In genomic region chr6:2732503-2733089, GRCh38 we compare ENCODE assay signal across 16 cellular contexts. TPM values are rescaled to one million over a fixed set of nuclear protein-coding genes. Genes with fewer than 3 reads are reported as not detected.
DNase-seq lines count a peak whose midpoint lies in the region; ATAC-seq, FAIRE-seq and TF ChIP-seq lines count a peak whose summit lies in the region.
"Had no signal": no experiment of that assay in that cellular context is flagged by ENCODE, and none has a peak within 500 bp of the region (broad histone marks: within the 10 kb centered on the region; RNA-seq: fewer than 3 reads in every experiment).

No MANE protein-coding gene starts in this region.

- H3K4me2 ChIP-seq in BLaER1, result peak overlapping the region; percentile 44; the same call in 1 of the 2 replicates
- H3K4me2 ChIP-seq in OCI-LY3 (ENCODE audit: low read length), result peak overlapping the region; percentile 53
- H3K4me2 ChIP-seq: hepatocyte had no signal

- H3K36me3 ChIP-seq in BLaER1, result no peaks in the 10 kb centered on the region
- H3K36me3 ChIP-seq in OCI-LY3 (replicated peaks; ENCODE audit: low read depth, low read length), result no peaks in the 10 kb centered on the region
- no peaks in the 10 kb centered on the region for H3K36me3 ChIP-seq in heart left ventricle
- H3K36me3 ChIP-seq in psoas muscle (ENCODE audit: insufficient read depth in 1 of 2, low read depth in 1 of 2), result peaks cover 0 to 5% of the 10 kb centered on the region in 2 donors
- H3K36me3 ChIP-seq in kidney (ENCODE audit: control insufficient read depth in 1 of 2, insufficient read depth in 2 of 2, low read length in 2 of 2), result no peaks in the 10 kb centered on the region
- H3K36me3 ChIP-seq: prostate gland had no signal

- H3K79me2 ChIP-seq in OCI-LY3 (ENCODE audit: low read length), result no peaks in the 10 kb centered on the region
- H3K79me2 ChIP-seq: hepatocyte had no signal

- H3K27me3 ChIP-seq in BLaER1 (no peaks in the 10 kb centered on the region), OCI-LY3 (ENCODE audit: low read depth, low read length) (no peaks in the 10 kb centered on the region), heart left ventricle (no peaks in the 10 kb centered on the region), psoas muscle (ENCODE audit: insufficient read depth in 3 of 3, low read length in 2 of 3) (no peaks in the 10 kb centered on the region)
- H3K27me3 ChIP-seq: hepatocyte had no signal

- H3K27ac ChIP-seq in BLaER1, result no peak overlapping the region
- H3K27ac ChIP-seq in OCI-LY3 (ENCODE audit: low read length), result peak overlapping the region; percentile 39
- peak overlapping the region in 11 of 12 donors; percentile 39 to 89 (median 80) for H3K27ac ChIP-seq in heart left ventricle
- peak overlapping the region; percentile 81 for H3K27ac ChIP-seq in psoas muscle
- no peak overlapping the region for H3K27ac ChIP-seq in kidney (ENCODE audit: low read depth in 2 of 2, low read length in 2 of 2)
- H3K27ac ChIP-seq: hepatocyte, prostate gland had no signal

- H3K9ac ChIP-seq in BLaER1 (no peak overlapping the region), OCI-LY3 (ENCODE audit: low read length) (no peak overlapping the region), kidney (ENCODE audit: low read length in 2 of 2) (no peak overlapping the region)

- H2AFZ ChIP-seq in OCI-LY3 (ENCODE audit: low read depth, low read length), result 0 out of 2 replicates have a peak overlapping the region, but pooled peaks have one; percentile 92
- H2AFZ ChIP-seq: hepatocyte had no signal

- WGBS in heart left ventricle, 4 donors, result 9 to 28% (median 26%) methylated on average over 4 to 5 of the region's 5 CpGs
- WGBS in psoas muscle, 3 donors, result 16 to 27% (median 20%) methylated on average over 5 of the region's 5 CpGs

- H3K9me3 ChIP-seq in BLaER1, result peaks cover 14% of the 10 kb centered on the region; the same call in 1 of the 2 replicates
- no peaks in the 10 kb centered on the region for H3K9me3 ChIP-seq in OCI-LY3 (ENCODE audit: insufficient read depth, low read length)
- no peaks in the 10 kb centered on the region for H3K9me3 ChIP-seq in heart left ventricle
- no peaks in the 10 kb centered on the region for H3K9me3 ChIP-seq in psoas muscle
- no peaks in the 10 kb centered on the region for H3K9me3 ChIP-seq in kidney (ENCODE audit: control insufficient read depth in 1 of 2, low read length in 2 of 2)
- H3K9me3 ChIP-seq: prostate gland had no signal

- H3K4me1 ChIP-seq in BLaER1, result peaks cover 70% of the 10 kb centered on the region
- H3K4me1 ChIP-seq in OCI-LY3 (ENCODE audit: low read length), result peaks cover 18% of the 10 kb centered on the region
- H3K4me1 ChIP-seq in heart left ventricle, result peaks cover 0 to 49% (median 26%) of the 10 kb centered on the region in 12 donors
- H3K4me1 ChIP-seq in psoas muscle, result peaks cover 31% of the 10 kb centered on the region
- H3K4me1 ChIP-seq in kidney (ENCODE audit: control insufficient read depth in 1 of 2, insufficient read depth in 1 of 2, low read depth in 1 of 2, low read length in 2 of 2), result peaks cover 8 to 12% of the 10 kb centered on the region in 2 donors
- H3K4me1 ChIP-seq: prostate gland had no signal

- no peak for FAIRE-seq in kidney (lab: Jason Lieb, UNC)
- no peak for FAIRE-seq in HTR-8/SVneo (lab: Jason Lieb, UNC)
- FAIRE-seq in RCC 7860 (lab: Jason Lieb, UNC), result no peak

- H3K4me3 ChIP-seq in BLaER1 (no peak overlapping the region), OCI-LY3 (ENCODE audit: low read length) (no peak overlapping the region), heart left ventricle (no peak overlapping the region), psoas muscle (no peak overlapping the region), kidney (ENCODE audit: low read length in 2 of 2) (no peak overlapping the region)
- H3K4me3 ChIP-seq: hepatocyte, prostate gland had no signal

- ATAC-seq in heart left ventricle, result peak; percentile 72 to 85 (median 78)
- peak; percentile 63 to 86 (median 76) for ATAC-seq in psoas muscle

- TF ChIP-seq POLR2A in heart left ventricle (IDR thresholded peaks at IDR 0.05), result no peak

- no peaks in the 10 kb centered on the region for H4K20me1 ChIP-seq in BLaER1
- no peaks in the 10 kb centered on the region for H4K20me1 ChIP-seq in OCI-LY3 (ENCODE audit: insufficient read depth, low read length)

- DNase-seq in heart left ventricle (peak in 1 of 5 donors; percentile 55), psoas muscle (no peak), kidney (no peak), HTR-8/SVneo (ENCODE audit: insufficient read length, low spot score) (no peak), inferior parietal cortex (ENCODE audit: extremely low spot score) (no peak), RCC 7860 (ENCODE audit: low spot score) (no peak)
- DNase-seq: amniotic stem cell, endodermal cell, HFFc6, islet precursor cell, NCI-H2081 treated with DMSO at 0.1 percent for 48 hours, NCI-H510A had no signal

- intact Hi-C loops in heart left ventricle (cut with DNase I), result no loop called here
- intact Hi-C loops in psoas muscle (cut with DNase I), result no loop called here
- intact Hi-C loops in kidney (cut with DNase I), result no loop called here

- no peak for TF ChIP-seq CTCF in OCI-LY3 (IDR thresholded peaks at IDR 0.05; ENCODE audit: low read depth, low read length)
- no peak for TF ChIP-seq CTCF in heart left ventricle (IDR thresholded peaks at IDR 0.05)
- no peak for TF ChIP-seq CTCF in psoas muscle (IDR thresholded peaks at IDR 0.05)
- no peak for TF ChIP-seq CTCF in kidney (IDR thresholded peaks at IDR 0.05; ENCODE audit: borderline replicate concordance, extremely low read depth, insufficient read depth)

RNA-seq across cellular contexts. Expression of gene MYLK4, which starts 18.1 kb away (rescaled TPM):
- 1 to 10 TPM in 3 of 9 donors, under 1 TPM in 6; 0.28 to 1.6 (median 0.80) TPM for total RNA-seq in heart left ventricle
- under 1 TPM; 0.14 to 0.38 TPM for polyA plus RNA-seq in heart left ventricle
- 10 to 100 TPM in 1 of 4 donors, 1 to 10 TPM in 3; 1.2 to 23.4 (median 2.2) TPM for total RNA-seq in psoas muscle
- 100 to 1,000 TPM in 1 of 3 donors, 10 to 100 TPM in 1, under 1 TPM in 1; 0.09 to 143 (median 30.0) TPM for polyA plus RNA-seq in psoas muscle
- 1.3 TPM for total RNA-seq in kidney
- polyA plus RNA-seq in kidney (ENCODE audit: insufficient read depth, low read depth, low replicate concordance), result 1.1 TPM

RNA-seq across cellular contexts. Expression of gene WRNIP1, which starts 32.6 kb away (rescaled TPM):
- 10 to 100 TPM; 32.1 to 64.1 (median 34.7) TPM for total RNA-seq in heart left ventricle
- polyA plus RNA-seq in heart left ventricle, result 10 to 100 TPM; 32.7 to 39.0 TPM
- total RNA-seq in psoas muscle, result 10 to 100 TPM; 26.5 to 53.3 (median 41.3) TPM
- 10 to 100 TPM; 38.0 to 73.9 (median 56.4) TPM for polyA plus RNA-seq in psoas muscle
- 38.0 TPM for total RNA-seq in kidney
- 46.3 TPM for polyA plus RNA-seq in kidney (ENCODE audit: insufficient read depth, low read depth, low replicate concordance)

Comparison
In these comparisons a context has a peak if more than half of its experiments do, and no peak if none do; other contexts are left out.
1. H3K27ac ChIP-seq: peak in OCI-LY3 (single experiment), heart left ventricle (11 of 12) and psoas muscle (single experiment); none in BLaER1 (single experiment) and kidney (0 of 2).